8 cellular contexts compared by ENCODE assay signal in genomic region chr3:48472673-48472922, GRCh38. TPM values are rescaled to one million over a fixed set of nuclear protein-coding genes. Genes with fewer than 3 reads are reported as not detected.
A peak's percentile ranks its signal among the peaks of the same experiment; 100 is the strongest.
DNase-seq lines count a peak whose midpoint lies in the region; ATAC-seq and TF ChIP-seq lines count a peak whose summit lies in the region.

No MANE protein-coding gene starts in this region.

- H3K4me1 ChIP-seq in effector memory CD4-positive, alpha-beta T cell (ENCODE audit: control insufficient read depth, insufficient read depth, low read length, poor library complexity, severe bottlenecking) = peaks cover 65% of the 10 kb centered on the region

- peaks cover 41 to 53% of the 10 kb centered on the region in 2 donors for H3K4me1 Mint-ChIP-seq in natural killer cell

- H3K36me3 ChIP-seq in MG63 = peaks cover 5% of the 10 kb centered on the region
- peaks cover 25% of the 10 kb centered on the region for H3K36me3 ChIP-seq in effector memory CD4-positive, alpha-beta T cell (ENCODE audit: control insufficient read depth, insufficient read depth, low read length)

- H3K9me3 ChIP-seq in MG63 = no peaks in the 10 kb centered on the region
- no peaks in the 10 kb centered on the region for H3K9me3 ChIP-seq in effector memory CD4-positive, alpha-beta T cell (ENCODE audit: control insufficient read depth, low read length)

- H3K36me3 Mint-ChIP-seq in natural killer cell = no peaks in the 10 kb centered on the region

- H3K4me3 ChIP-seq in MG63 = peak overlapping the region; percentile 69
- peak overlapping the region; percentile 52 for H3K4me3 ChIP-seq in effector memory CD4-positive, alpha-beta T cell (ENCODE audit: insufficient read depth, low read depth, low read length, poor library complexity, severe bottlenecking)

- DNase-seq in MG63 = peak; percentile 31
- DNase-seq in effector memory CD4-positive, alpha-beta T cell = no peak
- DNase-seq in natural killer cell = no peak
- DNase-seq in pons (ENCODE audit: low spot score) = no peak
- no peak for DNase-seq in effector CD4-positive, alpha-beta T cell
- DNase-seq in NCI-H1092 (lab: John Stamatoyannopoulos, UW) = no peak
- no peak for DNase-seq in NCI-H1930 (lab: John Stamatoyannopoulos, UW)

- H3K27me3 ChIP-seq in MG63 = no peaks in the 10 kb centered on the region
- no peaks in the 10 kb centered on the region for H3K27me3 ChIP-seq in effector memory CD4-positive, alpha-beta T cell (replicated peaks; ENCODE audit: control insufficient read depth, insufficient read depth, low read length, poor library complexity, severe bottlenecking)

- peak overlapping the region; percentile 94 for H3K27ac ChIP-seq in effector memory CD4-positive, alpha-beta T cell (ENCODE audit: insufficient read depth, low read length, poor library complexity, severe bottlenecking)

- no peaks in the 10 kb centered on the region for H3K9me3 Mint-ChIP-seq in natural killer cell

- H3K27ac Mint-ChIP-seq in natural killer cell = peak overlapping the region; percentile 95 to 97

- intact Hi-C loops in natural killer cell (cut with micrococcal nuclease) = loop anchor here (2.0 kb wide), 1 partner anchor 26 kb away; the partner anchor contains the start of gene ATRIP

- ATAC-seq in GM19463 (IDR thresholded peaks at IDR 0.05; ENCODE audit: unreplicated experiment) = peak; percentile 3
- ATAC-seq in natural killer cell = peak in 2 of 3 donors; percentile 32 to 33

- no peaks in the 10 kb centered on the region for H3K27me3 Mint-ChIP-seq in natural killer cell (ENCODE audit: low read depth in 2 of 2)

- no peak for TF ChIP-seq CTCF in natural killer cell (IDR thresholded peaks at IDR 0.05)

- H3K4me3 Mint-ChIP-seq in natural killer cell = peak overlapping the region; percentile 94

RNA-seq across cellular contexts. Expression of gene ATRIP, which starts 26.1 kb away (rescaled TPM):
- 6.8 and 25.3 TPM in 2 replicates for total RNA-seq in MG63 (2014; rRNA removed; shearing (Covaris generic); ENCODE audit: low replicate concordance)
- total RNA-seq in natural killer cell = 10 to 100 TPM in 2 of 3 donors, 1 to 10 TPM in 1; 8.5 to 11.0 (median 10.6) TPM

RNA-seq across cellular contexts. Expression of gene SHISA5, which starts 31.4 kb away (rescaled TPM):
- total RNA-seq in MG63 (2014; rRNA removed; shearing (Covaris generic); ENCODE audit: low replicate concordance) = 94.4 and 113 TPM in 2 replicates
- 100 to 1,000 TPM; 211 to 237 (median 218) TPM for total RNA-seq in natural killer cell

RNA-seq across cellular contexts. Expression of gene TMA7, which starts 32.5 kb away (rescaled TPM):
- total RNA-seq in MG63 (2014; rRNA removed; shearing (Covaris generic); ENCODE audit: low replicate concordance) = 316 and 348 TPM in 2 replicates
- 100 to 1,000 TPM; 192 to 239 (median 229) TPM for total RNA-seq in natural killer cell

RNA-seq across cellular contexts. Expression of gene CCDC51, which starts 32.7 kb away (rescaled TPM):
- total RNA-seq in MG63 (2014; rRNA removed; shearing (Covaris generic); ENCODE audit: low replicate concordance) = 26.9 and 28.6 TPM in 2 replicates
- 1 to 10 TPM; 4.4 to 8.8 (median 6.8) TPM for total RNA-seq in natural killer cell

RNA-seq across cellular contexts. Expression of gene PLXNB1, which starts 42.7 kb away (rescaled TPM):
- total RNA-seq in MG63 (2014; rRNA removed; shearing (Covaris generic); ENCODE audit: low replicate concordance) = 1.6 and 7.0 TPM in 2 replicates
- total RNA-seq in natural killer cell = 1 to 10 TPM; 4.3 to 5.0 (median 4.4) TPM
